19 cellular contexts compared by ENCODE assay signal in the genomic region with DNA sequence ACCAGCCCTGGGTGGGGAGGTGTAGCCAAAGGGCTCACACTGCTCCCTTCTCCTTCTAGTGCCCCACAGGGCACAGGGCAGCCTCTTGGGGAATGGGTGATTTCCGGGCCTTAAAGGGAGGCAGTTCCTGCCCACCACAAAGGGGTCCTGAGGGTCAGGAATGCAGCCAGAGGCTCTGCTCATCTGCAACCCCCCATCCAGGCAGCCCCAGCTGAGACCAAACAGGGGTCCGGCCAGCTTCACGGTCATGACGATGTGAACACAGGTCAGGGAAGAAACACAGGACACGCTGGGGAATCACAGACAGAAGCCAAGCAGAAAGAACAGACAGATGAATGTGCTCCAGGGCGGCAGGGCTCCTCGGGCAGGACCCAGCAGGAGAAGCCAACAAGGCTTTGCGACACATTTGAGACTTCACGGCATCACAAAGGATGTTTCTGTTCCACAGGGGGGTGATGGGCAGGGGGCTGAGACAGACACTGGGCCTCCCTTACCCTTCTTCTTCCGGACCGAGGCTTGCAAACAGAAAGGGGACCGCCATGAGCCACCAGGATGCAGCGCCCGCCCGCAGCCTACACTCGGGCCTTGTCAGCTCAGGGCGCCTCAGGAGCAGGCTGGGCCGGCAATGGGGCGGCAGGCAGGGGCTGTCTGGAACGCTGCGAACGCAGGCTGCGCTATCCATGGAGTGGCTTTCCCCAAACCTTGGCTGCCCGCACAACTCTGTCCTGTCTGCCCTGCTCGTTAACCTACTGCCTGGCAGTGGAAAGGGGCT.
DNase-seq lines count a peak whose midpoint lies in the region; ATAC-seq and TF ChIP-seq lines count a peak whose summit lies in the region.
"Had no signal": no experiment of that assay in that cellular context is flagged by ENCODE, and none has a peak within 500 bp of the region (broad histone marks: within the 10 kb centered on the region; RNA-seq: fewer than 3 reads in every experiment).

No MANE protein-coding gene starts in this region.

- intact Hi-C loops in Right ventricle myocardium superior (cut with DNase I) = no loop called here
- intact Hi-C loops in left ventricle myocardium superior (cut with micrococcal nuclease) = no loop called here
- intact Hi-C loops in aorta (cut with DNase I) = no loop called here
- intact Hi-C loops in activated CD4-positive, alpha-beta T cell treated with anti-CD3 and anti-CD28 coated beads, Interleukin-2, amount 10 ng/mL, durations not matched to agents 24 days and 14 days (cut with micrococcal nuclease) = no loop called here

- H3K4me1 Mint-ChIP-seq in neural crest cell = peaks cover 29% of the 10 kb centered on the region
- no peaks in the 10 kb centered on the region for H3K4me1 Mint-ChIP-seq in activated CD4-positive, alpha-beta T cell treated with anti-CD3 and anti-CD28 coated beads, Interleukin-2, amount 10 ng/mL, durations not matched to agents 24 days and 14 days
- H3K4me1 Mint-ChIP-seq: B cell; CD8-positive, alpha-beta memory T cell had no signal

- no peak for TF ChIP-seq CTCF in neural crest cell (conservative IDR thresholded peaks at IDR 0.05)

- DNase-seq in Right ventricle myocardium superior (peak; percentile 32), left ventricle myocardium superior (no peak), neural crest cell (ENCODE audit: low read depth, low spot score) (no peak), aorta (peak; percentile 31 to 69), RPMI8226 (no peak), DMS153 (lab: John Stamatoyannopoulos, UW) (no peak)
- DNase-seq in activated CD4-positive, alpha-beta T cell treated with anti-CD3 and anti-CD28 coated beads, Interleukin-2, amount 10 ng/mL, durations not matched to agents 24 days and 14 days = no peak
- DNase-seq: DND-41, NCI-H1092, NCI-H146, NCI-H2081 treated with DMSO at 0.1 percent for 48 hours, NCI-H82, PC-3 had no signal

- H3K4me3 Mint-ChIP-seq in neural crest cell = peak overlapping the region; percentile 19
- H3K4me3 Mint-ChIP-seq in activated CD4-positive, alpha-beta T cell treated with anti-CD3 and anti-CD28 coated beads, Interleukin-2, amount 10 ng/mL, durations not matched to agents 24 days and 14 days = no peak overlapping the region
- H3K4me3 Mint-ChIP-seq: B cell; CD8-positive, alpha-beta memory T cell had no signal

- H3K27ac Mint-ChIP-seq in neural crest cell (ENCODE audit: unreplicated experiment) = peak overlapping the region; percentile 98
- H3K27ac Mint-ChIP-seq in activated CD4-positive, alpha-beta T cell treated with anti-CD3 and anti-CD28 coated beads, Interleukin-2, amount 10 ng/mL, durations not matched to agents 24 days and 14 days = no peak overlapping the region
- H3K27ac Mint-ChIP-seq: B cell; CD8-positive, alpha-beta memory T cell had no signal

- H3K4me1 ChIP-seq in aorta (ENCODE audit: control insufficient read depth in 1 of 2, insufficient read depth in 2 of 2, low read length in 2 of 2) = no peaks in the 10 kb centered on the region

- no peaks in the 10 kb centered on the region for H3K36me3 ChIP-seq in aorta (ENCODE audit: control insufficient read depth in 1 of 2, insufficient read depth in 2 of 2, low read length in 1 of 2)
- H3K36me3 ChIP-seq: MG63 had no signal

- no peaks in the 10 kb centered on the region for H3K9me3 ChIP-seq in aorta (ENCODE audit: control insufficient read depth, low read length)
- H3K9me3 ChIP-seq: MG63 had no signal

- H3K9me3 Mint-ChIP-seq in neural crest cell = no peaks in the 10 kb centered on the region
- no peaks in the 10 kb centered on the region for H3K9me3 Mint-ChIP-seq in activated CD4-positive, alpha-beta T cell treated with anti-CD3 and anti-CD28 coated beads, Interleukin-2, amount 10 ng/mL, durations not matched to agents 24 days and 14 days
- H3K9me3 Mint-ChIP-seq: CD8-positive, alpha-beta memory T cell had no signal

- ATAC-seq in Right ventricle myocardium superior (ENCODE audit: poor library complexity) = no peak
- no peak for ATAC-seq in left ventricle myocardium superior
- ATAC-seq in aorta (ENCODE audit: low FRiP score) = no peak
- ATAC-seq: PC-3 had no signal

- 96% methylated on average over 25 of the region's 25 CpGs for WGBS in aorta, 2 donors

- no peaks in the 10 kb centered on the region for H3K27me3 Mint-ChIP-seq in neural crest cell (ENCODE audit: low read depth)
- no peaks in the 10 kb centered on the region for H3K27me3 Mint-ChIP-seq in activated CD4-positive, alpha-beta T cell treated with anti-CD3 and anti-CD28 coated beads, Interleukin-2, amount 10 ng/mL, durations not matched to agents 24 days and 14 days

- H3K27ac ChIP-seq in cingulate gyrus (ENCODE audit: low read depth, low read length) (peak overlapping the region; percentile 29), aorta (ENCODE audit: low read depth in 1 of 2, low read length in 2 of 2) (no peak overlapping the region)
- H3K27ac ChIP-seq: 22Rv1, SK-N-MC had no signal

- no peaks in the 10 kb centered on the region for H3K27me3 ChIP-seq in aorta (ENCODE audit: control insufficient read depth in 1 of 2, insufficient read depth in 2 of 2, low read length in 1 of 2)
- H3K27me3 ChIP-seq: MG63 had no signal

- H3K36me3 Mint-ChIP-seq in neural crest cell (ENCODE audit: low read depth) = no peaks in the 10 kb centered on the region
- no peaks in the 10 kb centered on the region for H3K36me3 Mint-ChIP-seq in activated CD4-positive, alpha-beta T cell treated with anti-CD3 and anti-CD28 coated beads, Interleukin-2, amount 10 ng/mL, durations not matched to agents 24 days and 14 days (ENCODE audit: low read depth)
- H3K36me3 Mint-ChIP-seq: CD8-positive, alpha-beta memory T cell had no signal

- H3K4me3 ChIP-seq in aorta (ENCODE audit: low read length in 2 of 2) = no peak overlapping the region
- H3K4me3 ChIP-seq: MG63, SK-N-MC had no signal

Comparison
In these comparisons a context has a peak if more than half of its experiments do, and no peak if none do; other contexts are left out.
1. DNase-seq: peak in Right ventricle myocardium superior (single experiment) and aorta (2 of 2); none in left ventricle myocardium superior (single experiment), neural crest cell (single experiment), RPMI8226 (single experiment), DMS153 (single experiment) and activated CD4-positive, alpha-beta T cell treated with anti-CD3 and anti-CD28 coated beads, Interleukin-2, amount 10 ng/mL, durations not matched to agents 24 days and 14 days (single experiment).